ENCODE assay signal across 18 cellular contexts in the genomic region with DNA sequence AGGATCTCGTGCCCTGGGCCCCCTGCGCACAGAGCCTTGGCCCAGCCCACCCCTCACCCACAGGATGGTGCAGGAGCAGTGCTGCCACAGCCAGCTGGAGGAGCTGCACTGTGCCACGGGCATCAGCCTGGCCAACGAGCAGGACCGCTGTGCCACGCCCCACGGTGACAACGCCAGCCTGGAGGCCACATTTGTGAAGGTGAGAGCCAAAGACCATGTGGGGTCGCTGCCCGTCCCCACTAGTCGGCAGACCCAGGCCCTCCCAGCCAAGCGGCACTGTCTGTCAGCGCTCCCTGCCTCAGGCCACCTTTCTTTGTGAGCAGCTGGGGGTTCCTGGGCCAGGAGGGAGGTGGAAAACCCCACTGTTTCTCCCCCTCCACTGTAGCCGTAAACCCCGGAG. TPM values are rescaled to one million over a fixed set of nuclear protein-coding genes. Genes with fewer than 3 reads are reported as not detected.
DNase-seq lines count a peak whose midpoint lies in the region; ATAC-seq and TF ChIP-seq lines count a peak whose summit lies in the region.
"Had no signal": no experiment of that assay in that cellular context is flagged by ENCODE, and none has a peak within 500 bp of the region (broad histone marks: within the 10 kb centered on the region; RNA-seq: fewer than 3 reads in every experiment).

No MANE protein-coding gene starts in this region.

- CTCF ChIA-PET in HEK293 (lab: Yijun Ruan, JAX): interaction anchor here (2.0 kb wide), 1 partner anchor 23 kb away, joined by 7 read pairs; no protein-coding TSS in a partner anchor

- H3K27ac ChIP-seq in HEK293 (ENCODE audit: extremely low read depth, low read depth, low read length) (no peak overlapping the region), esophagus (ENCODE audit: low read depth in 2 of 2, low read length in 1 of 2) (peak overlapping the region; percentile 49 to 62), parathyroid adenoma (peak overlapping the region; percentile 24), tibial nerve (peak overlapping the region in 3 of 4 donors; percentile 23 to 68 (median 55))
- H3K27ac ChIP-seq: C4-2B, KMS-11 had no signal

- POLR2A ChIA-PET in HEK293 (lab: Yijun Ruan, JAX): no interaction called here

- 60 to 63% methylated on average over 11 to 15 of the region's 15 CpGs for WGBS in esophagus, 2 donors
- WGBS in tibial nerve, 2 donors: 89 to 96% methylated on average over 5 to 9 of the region's 15 CpGs

- DNase-seq in tibial nerve (ENCODE audit: low spot score in 2 of 2): no peak
- DNase-seq in kidney tubule cell (ENCODE audit: low spot score): no peak
- DNase-seq in left ventricle myocardium superior: no peak
- DNase-seq: DND-41, NCI-H1048, NCI-H1694, NCI-H2227 treated with DMSO at 0.1 percent for 48 hours, NCI-H526, SIG-M5 had no signal

- H3K9me3 ChIP-seq in HEK293 (ENCODE audit: control insufficient read depth, insufficient read depth, low read depth, low read length) (no peaks in the 10 kb centered on the region), esophagus (ENCODE audit: control insufficient read depth in 2 of 2, insufficient read depth in 1 of 2, low read depth in 1 of 2, low read length in 1 of 2) (no peaks in the 10 kb centered on the region), parathyroid adenoma (ENCODE audit: control insufficient read depth, low read length) (no peaks in the 10 kb centered on the region), tibial nerve (no peaks in the 10 kb centered on the region)

- TF ChIP-seq EP300 in tibial nerve (IDR thresholded peaks at IDR 0.05): no peak

- peaks cover 7% of the 10 kb centered on the region for H3K79me2 ChIP-seq in parathyroid adenoma

- no peak overlapping the region for H2AFZ ChIP-seq in parathyroid adenoma
- H2AFZ ChIP-seq: GM23338 had no signal

- ATAC-seq in GM21390 (IDR thresholded peaks at IDR 0.05; ENCODE audit: unreplicated experiment) (no peak), HG02870 (IDR thresholded peaks at IDR 0.05; ENCODE audit: unreplicated experiment) (no peak), left ventricle myocardium superior (no peak)
- ATAC-seq: GM23338, HepG2 had no signal

- H3K4me1 ChIP-seq in HEK293 (ENCODE audit: control insufficient read depth, insufficient read depth, low read length): no peaks in the 10 kb centered on the region
- peaks cover 0 to 2% of the 10 kb centered on the region in 2 donors for H3K4me1 ChIP-seq in esophagus (ENCODE audit: control insufficient read depth in 2 of 2, insufficient read depth in 2 of 2, low read length in 1 of 2)
- H3K4me1 ChIP-seq in parathyroid adenoma: peaks cover 17% of the 10 kb centered on the region
- peaks cover 0 to 23% (median 0%) of the 10 kb centered on the region in 4 donors for H3K4me1 ChIP-seq in tibial nerve

- no peak overlapping the region for H3K9ac ChIP-seq in parathyroid adenoma
- H3K9ac ChIP-seq: KMS-11 had no signal

- intact Hi-C loops in left ventricle myocardium superior (cut with micrococcal nuclease): no loop called here

- H3K36me3 ChIP-seq in HEK293 (ENCODE audit: control insufficient read depth in 2 of 2, insufficient read depth in 1 of 2, low read length in 2 of 2) (peaks cover 0 to 88% of the 10 kb centered on the region in 2 experiments; a peak in 1 of 3 replicates), esophagus (ENCODE audit: control insufficient read depth in 2 of 2, insufficient read depth in 2 of 2, low read length in 1 of 2) (peaks cover 0 to 7% of the 10 kb centered on the region in 2 donors), parathyroid adenoma (ENCODE audit: control insufficient read depth, insufficient read depth, low read length) (no peaks in the 10 kb centered on the region), tibial nerve (peaks cover 0 to 8% (median 0%) of the 10 kb centered on the region in 3 donors)

- H3K27me3 ChIP-seq in esophagus (ENCODE audit: control insufficient read depth in 1 of 2, insufficient read depth in 2 of 2, low read length in 2 of 2) (no peaks in the 10 kb centered on the region), parathyroid adenoma (ENCODE audit: control insufficient read depth, insufficient read depth, low read length) (no peaks in the 10 kb centered on the region), tibial nerve (no peaks in the 10 kb centered on the region)

- H3K4me3 ChIP-seq in HEK293 (ENCODE audit: low read depth, low read length) (no peak overlapping the region), esophagus (ENCODE audit: low read depth in 1 of 2, low read length in 2 of 2) (no peak overlapping the region), parathyroid adenoma (ENCODE audit: low read depth, low read length) (no peak overlapping the region), tibial nerve (no peak overlapping the region)
- H3K4me3 ChIP-seq: GM23338 had no signal

- no peak overlapping the region for H3K4me2 ChIP-seq in parathyroid adenoma (ENCODE audit: low read length)
- H3K4me2 ChIP-seq: GM23338, KMS-11 had no signal

- TF ChIP-seq POLR2A in tibial nerve (IDR thresholded peaks at IDR 0.05): no peak

- TF ChIP-seq CTCF in HEK293 (tag by site-specific recombination; IDR thresholded peaks at IDR 0.05) (no peak), parathyroid adenoma (IDR thresholded peaks at IDR 0.05) (no peak), tibial nerve (IDR thresholded peaks at IDR 0.05) (no peak)

TF ChIP-seq in HEK293, 187 proteins besides CTCF, POLR2A, EP300 and RAD21:
- no peak for TF ChIP-seq ZNF558 (tag by site-specific recombination; IDR thresholded peaks at IDR 0.05)
- TF ChIP-seq GLIS1 (tag by site-specific recombination; IDR thresholded peaks at IDR 0.05): peak; percentile 17; the same call in 1 of the 2 replicates
- TF ChIP-seq ZIC2 (tag by site-specific recombination; IDR thresholded peaks at IDR 0.05): peak; percentile 47; the same call in 1 of the 2 replicates
TF ChIP-seq in HEK293: peak in this region for 2.

RNA-seq across cellular contexts. Expression of gene FBLN1, which starts 22.8 kb away (rescaled TPM):
- polyA plus RNA-seq in esophagus: 10 to 100 TPM; 18.8 to 50.3 TPM
- 1,000 to 10,000 TPM in 1 of 4 donors, 100 to 1,000 TPM in 3; 172 to 1,145 (median 351) TPM for total RNA-seq in tibial nerve
- 93.3 TPM for total RNA-seq in left ventricle myocardium superior
